ENCODE assay signal across 8 cellular contexts in genomic region chr22:43126506-43127165, GRCh38. TPM values are rescaled to one million over a fixed set of nuclear protein-coding genes. Genes with fewer than 3 reads are reported as not detected.
A peak's percentile ranks its signal among the peaks of the same experiment; 100 is the strongest.
DNase-seq lines count a peak whose midpoint lies in the region; ATAC-seq and TF ChIP-seq lines count a peak whose summit lies in the region.

No MANE protein-coding gene starts in this region.

- TF ChIP-seq CTCF in HEK293 (tag by site-specific recombination; IDR thresholded peaks at IDR 0.05) (no peak), fibroblast of villous mesenchyme (IDR thresholded peaks at IDR 0.05; ENCODE audit: insufficient read depth, low read depth, low read length) (no peak)

- H3K4me1 Mint-ChIP-seq in stimulated activated memory B cell treated with anti-CD40 and anti-IgM and Interleukin-4, amounts not matched to agents 10 μg/mL and 1 μg/mL and 100 μg/mL, for 72 hours, result peaks cover 45% of the 10 kb centered on the region
- peaks cover 0 to 4% (median 2%) of the 10 kb centered on the region in 3 donors for H3K4me1 Mint-ChIP-seq in T-cell

- ATAC-seq in stimulated activated memory B cell treated with anti-CD40 and anti-IgM and Interleukin-4, amounts not matched to agents 10 μg/mL and 1 μg/mL and 100 μg/mL, for 72 hours, result peak; percentile 17
- ATAC-seq in T-cell (replicated peaks in 1 of 4), result no peak
- ATAC-seq in HG02623 (IDR thresholded peaks at IDR 0.05; ENCODE audit: unreplicated experiment), result no peak

- H3K4me3 ChIP-seq in HEK293 (ENCODE audit: low read depth, low read length), result no peak overlapping the region
- H3K4me3 ChIP-seq in fibroblast of villous mesenchyme (ENCODE audit: low read depth, low read length), result no peak overlapping the region

- H3K36me3 ChIP-seq in HEK293 (ENCODE audit: control insufficient read depth in 2 of 2, insufficient read depth in 1 of 2, low read length in 2 of 2), result peaks cover 4 to 8% of the 10 kb centered on the region in 2 experiments; a peak in 2 of 3 replicates

- peaks cover 3% of the 10 kb centered on the region for H3K4me1 ChIP-seq in HEK293 (ENCODE audit: control insufficient read depth, insufficient read depth, low read length)

- no peaks in the 10 kb centered on the region for H3K9me3 Mint-ChIP-seq in stimulated activated memory B cell treated with anti-CD40 and anti-IgM and Interleukin-4, amounts not matched to agents 10 μg/mL and 1 μg/mL and 100 μg/mL, for 72 hours
- no peaks in the 10 kb centered on the region for H3K9me3 Mint-ChIP-seq in T-cell

- no peaks in the 10 kb centered on the region for H3K9me3 ChIP-seq in HEK293 (ENCODE audit: control insufficient read depth, insufficient read depth, low read depth, low read length)

- POLR2A ChIA-PET in HEK293 (lab: Yijun Ruan, JAX), result interaction anchor here (0.6 to 2.2 kb wide), 4 partner anchors 22 to 1018 kb away, joined by 3 to 7 read pairs (median 5); partner anchors contain the start of gene TTLL12
- POLR2A ChIA-PET in T-cell (lab: Charles Lee), result interaction anchor here in 1 of 2 donors (0.6 to 0.7 kb wide), 2 partner anchors 28 to 40 kb away, joined by 3 read pairs; no protein-coding TSS in a partner anchor

- CTCF ChIA-PET in HEK293 (lab: Yijun Ruan, JAX) (interaction anchor here (0.5 to 1.7 kb wide), 6 partner anchors 9 to 369 kb away, joined by 3 to 7 read pairs (median 6); no protein-coding TSS in a partner anchor), T-cell (lab: Charles Lee) (interaction anchor here in 1 of 2 donors (0.6 kb wide), 1 partner anchor 1148 kb away, joined by 3 read pairs; no protein-coding TSS in a partner anchor)

- no peak overlapping the region for H3K27ac ChIP-seq in HEK293 (ENCODE audit: extremely low read depth, low read depth, low read length)

- no peak overlapping the region for H3K27ac Mint-ChIP-seq in stimulated activated memory B cell treated with anti-CD40 and anti-IgM and Interleukin-4, amounts not matched to agents 10 μg/mL and 1 μg/mL and 100 μg/mL, for 72 hours
- H3K27ac Mint-ChIP-seq in T-cell, result no peak overlapping the region

- H3K27me3 Mint-ChIP-seq in stimulated activated memory B cell treated with anti-CD40 and anti-IgM and Interleukin-4, amounts not matched to agents 10 μg/mL and 1 μg/mL and 100 μg/mL, for 72 hours, result peaks cover 60% of the 10 kb centered on the region
- H3K27me3 Mint-ChIP-seq in T-cell, result no peaks in the 10 kb centered on the region

- no peak overlapping the region for H3K4me3 Mint-ChIP-seq in stimulated activated memory B cell treated with anti-CD40 and anti-IgM and Interleukin-4, amounts not matched to agents 10 μg/mL and 1 μg/mL and 100 μg/mL, for 72 hours
- no peak overlapping the region for H3K4me3 Mint-ChIP-seq in T-cell

- H3K36me3 Mint-ChIP-seq in stimulated activated memory B cell treated with anti-CD40 and anti-IgM and Interleukin-4, amounts not matched to agents 10 μg/mL and 1 μg/mL and 100 μg/mL, for 72 hours, result peaks cover 4% of the 10 kb centered on the region
- H3K36me3 Mint-ChIP-seq in T-cell, result peaks cover 4% of the 10 kb centered on the region

- DNase-seq in T1000 (lab: John Stamatoyannopoulos, UW) (peak; percentile 45), fibroblast of villous mesenchyme (ENCODE audit: low read depth) (peak; percentile 62), T-cell (no peak), occipital lobe (lab: John Stamatoyannopoulos, UW) (no peak), NCI-H1048 (lab: John Stamatoyannopoulos, UW) (no peak)

TF ChIP-seq in HEK293, 187 proteins besides CTCF, POLR2A, EP300 and RAD21 (continues in another document):
- TF ChIP-seq ZNF324 (tag by site-specific recombination; IDR thresholded peaks at IDR 0.05) (no peak), GLIS1 (tag by site-specific recombination; IDR thresholded peaks at IDR 0.05) (peak; percentile 91), PATZ1 (tag by site-specific recombination; IDR thresholded peaks at IDR 0.05) (peak; percentile 73), ZNF280C (tag by site-specific recombination; IDR thresholded peaks at IDR 0.05) (no peak), ZNF398 (tag by site-specific recombination; IDR thresholded peaks at IDR 0.05) (peak; percentile 13; the same call in 1 of the 2 replicates), KLF8 (tag by site-specific recombination; IDR thresholded peaks at IDR 0.05) (no peak), ZXDB (tag by site-specific recombination; IDR thresholded peaks at IDR 0.05) (no peak), ZFHX2 (tag by site-specific recombination; conservative IDR thresholded peaks at IDR 0.05) (peak; percentile 84), ZNF175 (tag by site-specific recombination; IDR thresholded peaks at IDR 0.05) (no peak), KLF1 (tag by site-specific recombination; IDR thresholded peaks at IDR 0.05) (peak; percentile 84), ZNF184 (tag by site-specific recombination; IDR thresholded peaks at IDR 0.05) (no peak), GLIS2 (tag by site-specific recombination; IDR thresholded peaks at IDR 0.05) (peak; percentile 53), ZBTB21 (tag by site-specific recombination; IDR thresholded peaks at IDR 0.05) (no peak), GLI4 (tag by site-specific recombination; IDR thresholded peaks at IDR 0.05) (no peak), ZNF639 (tag by site-specific recombination; IDR thresholded peaks at IDR 0.05) (no peak), ZNF76 (tag by site-specific recombination; IDR thresholded peaks at IDR 0.05; ENCODE audit: borderline replicate concordance, low read depth) (no peak), ZNF157 (tag by site-specific recombination; IDR thresholded peaks at IDR 0.05) (no peak), TCF7L2 (IDR thresholded peaks at IDR 0.05; ENCODE audit: borderline replicate concordance, low read depth, low read length) (no peak)

RNA-seq across cellular contexts. Expression of gene BIK, which starts 16.1 kb away (rescaled TPM):
- total RNA-seq in fibroblast of villous mesenchyme (0.86 TPM in 1 of 2 replicates, not detected in the other), T-cell (1 to 10 TPM; 2.0 to 3.2 (median 2.7) TPM), occipital lobe (not detected)

RNA-seq across cellular contexts. Expression of gene MCAT, which starts 16.6 kb away (rescaled TPM):
- total RNA-seq in fibroblast of villous mesenchyme (13.8 and 14.8 TPM in 2 replicates), T-cell (10 to 100 TPM in 3 of 5 donors, 1 to 10 TPM in 2; 6.5 to 13.3 (median 10.6) TPM), occipital lobe (15.1 TPM)

RNA-seq across cellular contexts. Expression of gene TSPO, which starts 24.7 kb away (rescaled TPM):
- total RNA-seq in fibroblast of villous mesenchyme (177 and 221 TPM in 2 replicates), T-cell (100 to 1,000 TPM in 3 of 5 donors, 10 to 100 TPM in 2; 50.2 to 128 (median 101) TPM), occipital lobe (51.5 TPM)

RNA-seq across cellular contexts. Expression of gene TTLL1, which starts 37.4 kb away (rescaled TPM):
- total RNA-seq in fibroblast of villous mesenchyme (8.2 and 11.0 TPM in 2 replicates), T-cell (1 to 10 TPM; 5.6 to 9.0 (median 6.9) TPM), occipital lobe (46.9 TPM)

Comparison
In these comparisons a context has a peak if more than half of its experiments do, and no peak if none do; other contexts are left out.
1. DNase-seq: peak in T1000 (single experiment) and fibroblast of villous mesenchyme (single experiment); none in T-cell (0 of 34), occipital lobe (single experiment) and NCI-H1048 (single experiment).